ENCODE assay signal across 13 cellular contexts in genomic region chr1:100035214-100035613, GRCh38.
DNase-seq lines count a peak whose midpoint lies in the region; ATAC-seq, FAIRE-seq and TF ChIP-seq lines count a peak whose summit lies in the region.
"Had no signal": no experiment of that assay in that cellular context is flagged by ENCODE, and none has a peak within 500 bp of the region (broad histone marks: within the 10 kb centered on the region; RNA-seq: fewer than 3 reads in every experiment).

No MANE protein-coding gene starts in this region.

- WGBS in HepG2 (ENCODE audit: low lambda C conversion rate) = 100% methylated on average over 1 of the region's 1 CpG
- WGBS in right lobe of liver (ENCODE audit: insufficient coverage, low coverage, low lambda C conversion rate, missing lambda C conversion rate) = 86% methylated on average over 1 of the region's 1 CpG

- peak overlapping the region; percentile 53 for H3K4me3 Mint-ChIP-seq in activated naive CD8-positive, alpha-beta T cell treated with anti-CD3 and anti-CD28 coated beads for 36 hours
- peak overlapping the region; percentile 79 for H3K4me3 Mint-ChIP-seq in type B pancreatic cell

- H3K36me3 ChIP-seq in HepG2 (replicated peaks in 1 of 2; ENCODE audit: control insufficient read depth in 1 of 2, insufficient read depth in 2 of 2, low read length in 2 of 2) (no peaks in the 10 kb centered on the region), right lobe of liver (no peaks in the 10 kb centered on the region)
- H3K36me3 ChIP-seq: WERI-Rb-1 had no signal

- H3K27ac Mint-ChIP-seq in activated naive CD8-positive, alpha-beta T cell treated with anti-CD3 and anti-CD28 coated beads for 36 hours = no peak overlapping the region
- peak overlapping the region; percentile 88 for H3K27ac Mint-ChIP-seq in type B pancreatic cell
- H3K27ac Mint-ChIP-seq: activated naive CD8-positive, alpha-beta T cell treated with anti-CD3 and anti-CD28 coated beads, Interleukin-2, amount 10 ng/mL, durations not matched to agents 7 days and 5 days had no signal

- BruUV-seq in HepG2 (replicated peaks; lab: Mats Ljungman, UMichigan) = no TSS peak

- no peaks in the 10 kb centered on the region for H3K9me3 ChIP-seq in HepG2 (ENCODE audit: low read length)
- no peaks in the 10 kb centered on the region for H3K9me3 ChIP-seq in right lobe of liver

- TF ChIP-seq POLR2A in HepG2 (IDR thresholded peaks at IDR 0.05; ENCODE audit: insufficient read depth in 1 of 2, low read depth in 2 of 2, low read length in 2 of 2) = no peak
- TF ChIP-seq POLR2A in right lobe of liver (IDR thresholded peaks at IDR 0.05) = no peak

- TF ChIP-seq RAD21 in HepG2 (CRISPR knock-in tag; IDR thresholded peaks at IDR 0.05) = no peak

- CTCF ChIA-PET in HepG2 (lab: Yijun Ruan, JAX; ENCODE audit: low intra/inter-chr PET ratio, low total read pairs) = interaction anchor here (1.4 kb wide), 1 partner anchor 227 kb away, joined by 9 read pairs; no protein-coding TSS in a partner anchor

- peak overlapping the region; percentile 87; the same call in 1 of the 2 replicates for H3K4me2 ChIP-seq in HepG2 (ENCODE audit: low read depth, low read length)

- no peaks in the 10 kb centered on the region for H3K27me3 Mint-ChIP-seq in activated naive CD8-positive, alpha-beta T cell treated with anti-CD3 and anti-CD28 coated beads for 36 hours
- H3K27me3 Mint-ChIP-seq in type B pancreatic cell = no peaks in the 10 kb centered on the region
- H3K27me3 Mint-ChIP-seq: activated naive CD8-positive, alpha-beta T cell treated with anti-CD3 and anti-CD28 coated beads, Interleukin-2, amount 10 ng/mL, durations not matched to agents 7 days and 5 days had no signal

- TF ChIP-seq EP300 in HepG2 (IDR thresholded peaks at IDR 0.05; ENCODE audit: low read depth in 2 of 2, low read length in 2 of 2) = no peak
- no peak for TF ChIP-seq EP300 in HepG2 (CRISPR knock-in tag; IDR thresholded peaks at IDR 0.05; ENCODE audit: borderline replicate concordance)

- H3K4me1 ChIP-seq in HepG2 (ENCODE audit: insufficient read depth, low read length) (peaks cover 29% of the 10 kb centered on the region), right lobe of liver (peaks cover 0 to 10% (median 2%) of the 10 kb centered on the region in 4 donors)

- H4K20me1 ChIP-seq in HepG2 (ENCODE audit: insufficient read depth, low read length) = peaks cover 7% of the 10 kb centered on the region; the same call in 1 of the 2 replicates

- H3K27ac ChIP-seq in HepG2 (ENCODE audit: extremely low read length, insufficient read depth, low read length) = no peak overlapping the region
- H3K27ac ChIP-seq in right lobe of liver = no peak overlapping the region
- H3K27ac ChIP-seq: WERI-Rb-1 had no signal

- H3K27me3 ChIP-seq in HepG2 (ENCODE audit: control insufficient read depth in 1 of 2, insufficient read depth in 2 of 2, low read length in 2 of 2) = no peaks in the 10 kb centered on the region; a peak in 1 of 5 replicates
- no peaks in the 10 kb centered on the region for H3K27me3 ChIP-seq in right lobe of liver

- no peak overlapping the region for H2AFZ ChIP-seq in HepG2 (ENCODE audit: low read length)

- H3K79me2 ChIP-seq in HepG2 (ENCODE audit: insufficient read depth, low read length) = peaks cover 47% of the 10 kb centered on the region

- peaks cover 33% of the 10 kb centered on the region for H3K36me3 Mint-ChIP-seq in activated naive CD8-positive, alpha-beta T cell treated with anti-CD3 and anti-CD28 coated beads for 36 hours
- no peaks in the 10 kb centered on the region for H3K36me3 Mint-ChIP-seq in type B pancreatic cell

- H3K4me3 ChIP-seq in HepG2 (replicated peaks in 1 of 3; ENCODE audit: insufficient read depth in 1 of 3, low read depth in 2 of 3, low read length in 3 of 3) = no peak overlapping the region
- no peak overlapping the region for H3K4me3 ChIP-seq in right lobe of liver

- POLR2A ChIA-PET in HepG2 (lab: Yijun Ruan, JAX) = no interaction called here

- H3K9me3 Mint-ChIP-seq in activated naive CD8-positive, alpha-beta T cell treated with anti-CD3 and anti-CD28 coated beads for 36 hours = peaks cover 2% of the 10 kb centered on the region
- no peaks in the 10 kb centered on the region for H3K9me3 Mint-ChIP-seq in type B pancreatic cell
- H3K9me3 Mint-ChIP-seq: activated naive CD8-positive, alpha-beta T cell treated with anti-CD3 and anti-CD28 coated beads, Interleukin-2, amount 10 ng/mL, durations not matched to agents 7 days and 5 days had no signal

- DNase-seq in HepG2 (ENCODE audit: low spot score) = no peak
- no peak for DNase-seq in right lobe of liver
- DNase-seq in activated naive CD8-positive, alpha-beta T cell treated with anti-CD3 and anti-CD28 coated beads for 36 hours = no peak
- peak; percentile 75 for DNase-seq in medulla oblongata (ENCODE audit: extremely low spot score)
- no peak for DNase-seq in type B pancreatic cell (ENCODE audit: extremely low spot score, unreplicated experiment)
- no peak for DNase-seq in G401 (ENCODE audit: low spot score)
- DNase-seq in HT-29 (ENCODE audit: low spot score) = no peak
- no peak for DNase-seq in omental fat pad (ENCODE audit: low spot score)
- DNase-seq: activated naive CD8-positive, alpha-beta T cell treated with anti-CD3 and anti-CD28 coated beads, Interleukin-2, amount 10 ng/mL, durations not matched to agents 7 days and 5 days; stimulated activated CD4-positive, alpha-beta T cell treated with anti-CD3 and anti-CD28 coated beads, Interleukin-4, amount 100 ng/mL, for 24 hours; WERI-Rb-1 had no signal

- TF ChIP-seq CTCF in HepG2 (CRISPR knock-in tag; IDR thresholded peaks at IDR 0.05) (no peak), right lobe of liver (IDR thresholded peaks at IDR 0.05) (no peak), type B pancreatic cell (conservative IDR thresholded peaks at IDR 0.05) (no peak), omental fat pad (IDR thresholded peaks at IDR 0.05) (no peak)

- ATAC-seq in HepG2 (no peak), right lobe of liver (no peak), omental fat pad (ENCODE audit: low FRiP score) (no peak)
- ATAC-seq: SK-N-SH treated with all-trans-retinoic acid at 6 μM for 48 hours had no signal

- intact Hi-C loops in HepG2 (cut with micrococcal nuclease; ENCODE audit: unreplicated experiment) (loop anchor here (10.0 kb wide), 1 partner anchor 320 kb away; the partner anchor contains the start of gene CDC14A), right lobe of liver (cut with DNase I) (no loop called here)

- H3K9ac ChIP-seq in HepG2 (ENCODE audit: insufficient read depth, low read depth, low read length) = no peak overlapping the region

- no peak for FAIRE-seq in HepG2 (lab: Jason Lieb, UNC)
- FAIRE-seq: endometrium had no signal

- H3K4me1 Mint-ChIP-seq in activated naive CD8-positive, alpha-beta T cell treated with anti-CD3 and anti-CD28 coated beads for 36 hours = peaks cover 32% of the 10 kb centered on the region
- peaks cover 26% of the 10 kb centered on the region for H3K4me1 Mint-ChIP-seq in type B pancreatic cell (ENCODE audit: unreplicated experiment)

- in situ Hi-C loops in HepG2 (cut with HindIII; ENCODE audit: extremely low pct_ligation_motif_present, low pct_unique_long_range_greater_than_20kb) = loop anchor here (5.0 kb wide), 1 partner anchor 228 kb away; no protein-coding TSS in a partner anchor
- in situ Hi-C loops in G401 (cut with HindIII; ENCODE audit: low sequenced_read_pairs) = no loop called here

TF ChIP-seq in HepG2, 621 proteins besides CTCF, POLR2A, EP300 and RAD21 (continues in another document):
- TF ChIP-seq ZNF121 (CRISPR knock-in tag; IDR thresholded peaks at IDR 0.05) = no peak
- no peak for TF ChIP-seq ZNF792 (CRISPR knock-in tag; IDR thresholded peaks at IDR 0.05)
- TF ChIP-seq CERS6 (CRISPR knock-in tag; IDR thresholded peaks at IDR 0.05) = no peak
- no peak for TF ChIP-seq POLR2G (IDR thresholded peaks at IDR 0.05; ENCODE audit: low read depth, low read length)
- TF ChIP-seq ZNF737 (CRISPR knock-in tag; IDR thresholded peaks at IDR 0.05; ENCODE audit: borderline replicate concordance) = no peak
- no peak for TF ChIP-seq MAX (IDR thresholded peaks at IDR 0.05)
